In genomic region chr12:15705606-15706005, GRCh38 we compare ENCODE assay signal across 31 cellular contexts.
DNase-seq lines count a peak whose midpoint lies in the region; ATAC-seq, FAIRE-seq and TF ChIP-seq lines count a peak whose summit lies in the region.
"Had no signal": no experiment of that assay in that cellular context is flagged by ENCODE, and none has a peak within 500 bp of the region (broad histone marks: within the 10 kb centered on the region; RNA-seq: fewer than 3 reads in every experiment).

No MANE protein-coding gene starts in this region.

- peaks cover 52% of the 10 kb centered on the region for H3K4me1 ChIP-seq in left ventricle myocardium inferior
- H3K4me1 ChIP-seq in right cardiac atrium (ENCODE audit: control insufficient read depth, insufficient read depth, low read length), result peaks cover 2% of the 10 kb centered on the region
- H3K4me1 ChIP-seq in endothelial cell of umbilical vein (ENCODE audit: control insufficient read depth, extremely low read depth, insufficient read depth, low read length), result peaks cover 19% of the 10 kb centered on the region
- peaks cover 0 to 73% (median 25%) of the 10 kb centered on the region in 4 donors for H3K4me1 ChIP-seq in transverse colon
- peaks cover 9% of the 10 kb centered on the region for H3K4me1 ChIP-seq in ovary (ENCODE audit: insufficient read depth)

- no peaks in the 10 kb centered on the region for H3K27me3 Mint-ChIP-seq in WTC11 (ENCODE audit: low read depth)
- H3K27me3 Mint-ChIP-seq: CD4-positive, alpha-beta memory T cell had no signal

- H3K4me3 ChIP-seq in left ventricle myocardium inferior (no peak overlapping the region), right cardiac atrium (ENCODE audit: low read length) (no peak overlapping the region), endothelial cell of umbilical vein (replicated peaks in 1 of 3; ENCODE audit: insufficient read depth in 1 of 3, low read depth in 1 of 3, low read length in 3 of 3) (no peak overlapping the region), transverse colon (no peak overlapping the region), ovary (no peak overlapping the region)
- H3K4me3 ChIP-seq: Peyer's patch, SK-N-MC had no signal

- H3K79me2 ChIP-seq in endothelial cell of umbilical vein (ENCODE audit: control insufficient read depth, insufficient read depth, low read length), result no peaks in the 10 kb centered on the region

- FAIRE-seq in endothelial cell of umbilical vein (lab: Jason Lieb, UNC), result no peak
- FAIRE-seq: A204.1, GM12891 had no signal

- H3K27me3 ChIP-seq in left ventricle myocardium inferior (ENCODE audit: low read depth) (no peaks in the 10 kb centered on the region), right cardiac atrium (ENCODE audit: control insufficient read depth, insufficient read depth) (no peaks in the 10 kb centered on the region), endothelial cell of umbilical vein (ENCODE audit: control insufficient read depth in 2 of 2, insufficient read depth in 2 of 2, low read length in 2 of 2) (no peaks in the 10 kb centered on the region), transverse colon (no peaks in the 10 kb centered on the region), ovary (no peaks in the 10 kb centered on the region)
- H3K27me3 ChIP-seq: Peyer's patch had no signal

- DNase-seq in left ventricle myocardium inferior, result no peak
- DNase-seq in right cardiac atrium, result no peak
- DNase-seq in WTC11 (ENCODE audit: low spot score), result no peak
- peak; percentile 57 for DNase-seq in endothelial cell of umbilical vein (ENCODE audit: low read depth, low spot score)
- DNase-seq in transverse colon, result no peak
- no peak for DNase-seq in ovary
- DNase-seq in DMS79 treated with DMSO at 0.1 percent for 48 hours (lab: John Stamatoyannopoulos, UW), result no peak
- DNase-seq: C1 segment of cervical spinal cord; CD4-positive, alpha-beta memory T cell; COR-L47; DMS 273 treated with DMSO at 0.1 percent for 48 hours; DMS79; GF-D8; GOT3; HCEC 1CT; IMR-90; KG1; MM.1S; NCI-H1436; NCI-H187; NCI-H2081 treated with DMSO at 0.1 percent for 48 hours; NCI-H2171; NCI-H226; NCI-H510A; SHP77 treated with DMSO at 0.1 percent for 48 hours; SW 1271 had no signal

- no peak for TF ChIP-seq CTCF in left ventricle myocardium inferior (IDR thresholded peaks at IDR 0.05; ENCODE audit: borderline replicate concordance)
- TF ChIP-seq CTCF in WTC11 (IDR thresholded peaks at IDR 0.05), result no peak
- no peak for TF ChIP-seq CTCF in endothelial cell of umbilical vein (IDR thresholded peaks at IDR 0.05; ENCODE audit: extremely low read depth in 1 of 2, insufficient read depth in 1 of 2, low read depth in 1 of 2, low read length in 2 of 2)
- no peak for TF ChIP-seq CTCF in transverse colon (IDR thresholded peaks at IDR 0.05)
- no peak for TF ChIP-seq CTCF in ovary (IDR thresholded peaks at IDR 0.05)

- 45% methylated on average over 2 of the region's 2 CpGs for WGBS in right cardiac atrium
- 54 to 65% methylated on average over 2 of the region's 2 CpGs for WGBS in transverse colon (ENCODE audit: low coverage in 1 of 2), 2 donors
- 14 to 30% (median 26%) methylated on average over 2 of the region's 2 CpGs for WGBS in ovary, 3 donors

- H3K27ac ChIP-seq in left ventricle myocardium inferior (replicated peaks) (peak overlapping the region; percentile 41), right cardiac atrium (ENCODE audit: low read length) (no peak overlapping the region), endothelial cell of umbilical vein (ENCODE audit: insufficient read depth, low read depth, low read length) (no peak overlapping the region), transverse colon (peak overlapping the region; percentile 20 to 60 (median 45)), ovary (peak overlapping the region in 1 of 2 donors; percentile 26)
- H3K27ac ChIP-seq: Peyer's patch, SK-N-MC had no signal

- intact Hi-C loops in left ventricle myocardium inferior (cut with micrococcal nuclease) (no loop called here), right cardiac atrium (cut with DNase I) (no loop called here), endothelial cell of umbilical vein (cut with micrococcal nuclease) (no loop called here), transverse colon (cut with DNase I; ENCODE audit: low total_unique reads) (no loop called here), ovary (cut with DNase I) (no loop called here)

- H3K9me3 ChIP-seq in left ventricle myocardium inferior (replicated peaks) (no peaks in the 10 kb centered on the region), right cardiac atrium (ENCODE audit: control insufficient read depth, low read length) (no peaks in the 10 kb centered on the region), endothelial cell of umbilical vein (replicated peaks; ENCODE audit: control insufficient read depth, insufficient read depth, low read length) (no peaks in the 10 kb centered on the region), transverse colon (no peaks in the 10 kb centered on the region), ovary (no peaks in the 10 kb centered on the region)
- H3K9me3 ChIP-seq: Peyer's patch had no signal

- no peaks in the 10 kb centered on the region for H3K36me3 Mint-ChIP-seq in WTC11
- H3K36me3 Mint-ChIP-seq: CD4-positive, alpha-beta memory T cell had no signal

- H2AFZ ChIP-seq in endothelial cell of umbilical vein (ENCODE audit: low read depth, low read length), result no peak overlapping the region

- no peak for TF ChIP-seq POLR2A in endothelial cell of umbilical vein (IDR thresholded peaks at IDR 0.05; ENCODE audit: low read depth, low read length)
- TF ChIP-seq POLR2A in transverse colon (IDR thresholded peaks at IDR 0.05), result no peak
- no peak for TF ChIP-seq POLR2A in ovary (IDR thresholded peaks at IDR 0.05)

- no peak for ATAC-seq in right cardiac atrium
- ATAC-seq in WTC11, result no peak
- no peak for ATAC-seq in GM19467 (IDR thresholded peaks at IDR 0.05; ENCODE audit: unreplicated experiment)

- H3K4me3 Mint-ChIP-seq in WTC11, result no peak overlapping the region
- H3K4me3 Mint-ChIP-seq: CD4-positive, alpha-beta memory T cell had no signal

- H3K9me1 ChIP-seq in endothelial cell of umbilical vein (replicated peaks; ENCODE audit: control insufficient read depth, extremely low read depth, insufficient read depth, low read length), result no peaks in the 10 kb centered on the region

- no peaks in the 10 kb centered on the region for H3K9me3 Mint-ChIP-seq in WTC11

- peak overlapping the region; percentile 37; the same call in 1 of the 2 replicates for H3K27ac Mint-ChIP-seq in WTC11
- H3K27ac Mint-ChIP-seq: CD4-positive, alpha-beta memory T cell had no signal

- in situ Hi-C loops in transverse colon (cut with MboI; ENCODE audit: low pct_ligation_motif_present in 1 of 4, low pct_unique_long_range_greater_than_20kb in 1 of 4, low sequenced_read_pairs in 3 of 4), result no loop called here

- POLR2A ChIA-PET in WTC11 (lab: Charles Lee) (no interaction called here), endothelial cell of umbilical vein (lab: Charles Lee) (no interaction called here)

- no peak overlapping the region for H3K4me2 ChIP-seq in endothelial cell of umbilical vein (ENCODE audit: insufficient read depth, low read length)

- TF ChIP-seq EP300 in transverse colon (IDR thresholded peaks at IDR 0.05; ENCODE audit: low read depth), result no peak
- TF ChIP-seq EP300 in ovary (IDR thresholded peaks at IDR 0.05), result no peak

- BruUV-seq in endothelial cell of umbilical vein (replicated peaks; lab: Mats Ljungman, UMichigan), result no TSS peak

- no peaks in the 10 kb centered on the region for H3K36me3 ChIP-seq in left ventricle myocardium inferior
- no peaks in the 10 kb centered on the region for H3K36me3 ChIP-seq in endothelial cell of umbilical vein (ENCODE audit: control insufficient read depth in 2 of 2, extremely low read depth in 1 of 2, insufficient read depth in 2 of 2, low read length in 2 of 2)
- H3K36me3 ChIP-seq in transverse colon, result no peaks in the 10 kb centered on the region
- H3K36me3 ChIP-seq in ovary, result no peaks in the 10 kb centered on the region
- H3K36me3 ChIP-seq: Peyer's patch had no signal

- CTCF ChIA-PET in WTC11 (lab: Charles Lee), result interaction anchor here (0.8 to 1.5 kb wide), 2 partner anchors 66 to 121 kb away, joined by 3 read pairs; no protein-coding TSS in a partner anchor
- CTCF ChIA-PET in endothelial cell of umbilical vein (lab: Charles Lee), result interaction anchor here (0.9 to 1.1 kb wide), 3 partner anchors 8 to 121 kb away, joined by 3 read pairs; no protein-coding TSS in a partner anchor

- no peak overlapping the region for H3K9ac ChIP-seq in endothelial cell of umbilical vein (replicated peaks; ENCODE audit: extremely low read depth, insufficient read depth, low read length)

- dilution Hi-C loops in endothelial cell of umbilical vein (cut with MboI; ENCODE audit: extremely low pct_ligation_motif_present, low sequenced_read_pairs), result no loop called here

- H4K20me1 ChIP-seq in endothelial cell of umbilical vein (replicated peaks; ENCODE audit: control insufficient read depth, extremely low read depth, insufficient read depth, low read length), result no peaks in the 10 kb centered on the region

- peaks cover 24% of the 10 kb centered on the region for H3K4me1 Mint-ChIP-seq in WTC11

TF ChIP-seq in WTC11, 78 proteins besides CTCF, POLR2A, EP300 and RAD21 (continues in another document):
- no peak for TF ChIP-seq MAX (CRISPR knock-in tag; IDR thresholded peaks at IDR 0.05)
- TF ChIP-seq CDX4 (CRISPR knock-in tag; IDR thresholded peaks at IDR 0.05; ENCODE audit: borderline replicate concordance), result no peak

TF ChIP-seq in endothelial cell of umbilical vein, 7 proteins besides CTCF, POLR2A, EP300 and RAD21:
- TF ChIP-seq EZH2 (IDR thresholded peaks at IDR 0.05; ENCODE audit: borderline replicate concordance, low read depth, low read length, severe bottlenecking) (no peak), POLR2AphosphoS5 (IDR thresholded peaks at IDR 0.05; ENCODE audit: insufficient read depth, low read depth, low read length) (no peak), JUN (IDR thresholded peaks at IDR 0.05; ENCODE audit: borderline replicate concordance, insufficient read depth, insufficient read length, low read depth) (no peak), FOS (IDR thresholded peaks at IDR 0.05; ENCODE audit: borderline replicate concordance, insufficient read depth, low read length) (no peak), MAX (IDR thresholded peaks at IDR 0.05; ENCODE audit: insufficient read depth, insufficient read length) (no peak), MYC (IDR thresholded peaks at IDR 0.05; ENCODE audit: low read depth, low read length) (no peak), GATA2 (IDR thresholded peaks at IDR 0.05; ENCODE audit: insufficient read depth, insufficient read length, low read depth, low read length) (no peak)
TF ChIP-seq in endothelial cell of umbilical vein: peak in this region for 0.

Comparison
In these comparisons a context has a peak if more than half of its experiments do, and no peak if none do; other contexts are left out.
1. H3K27ac ChIP-seq: peak in left ventricle myocardium inferior (single experiment) and transverse colon (4 of 4); none in right cardiac atrium (single experiment) and endothelial cell of umbilical vein (single experiment).